ENCODE assay signal across 8 cellular contexts in the genomic region with DNA sequence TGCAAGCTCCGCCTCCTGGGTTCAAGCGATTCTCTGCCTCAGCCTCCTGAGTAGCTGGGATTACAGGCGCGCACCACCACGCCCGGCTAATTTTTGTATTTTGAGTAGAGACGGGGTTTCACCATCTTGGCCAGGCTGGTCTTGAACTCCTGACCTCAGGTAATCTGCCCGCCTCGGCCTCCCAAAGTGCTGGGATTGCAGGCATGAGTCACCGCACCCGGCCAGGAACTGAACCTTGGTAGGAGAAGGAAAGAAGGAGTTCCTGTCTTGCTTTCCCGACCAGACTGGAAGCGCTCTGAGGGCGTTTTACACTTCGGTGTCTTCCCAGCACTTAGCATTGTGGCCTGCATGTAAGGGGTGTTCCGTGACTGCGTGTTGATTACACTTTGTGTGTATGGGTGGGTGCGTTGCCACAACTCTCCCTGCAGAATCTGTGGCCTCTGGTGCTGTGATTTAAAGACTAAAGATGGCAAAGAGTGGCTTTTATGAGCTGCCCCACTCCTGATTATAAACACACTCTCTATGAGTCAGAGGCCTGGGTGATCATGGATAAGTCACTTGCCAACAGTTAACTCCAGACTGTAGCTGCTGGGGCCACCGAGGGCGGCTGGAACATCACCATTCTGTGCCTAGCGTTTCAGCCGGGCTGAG. TPM values are rescaled to one million over a fixed set of nuclear protein-coding genes. Genes with fewer than 3 reads are reported as not detected.
DNase-seq lines count a peak whose midpoint lies in the region; ATAC-seq, FAIRE-seq and TF ChIP-seq lines count a peak whose summit lies in the region.
"Not testable (repeated sequence)": the region's sequence is repeated elsewhere in the genome, so short reads cannot be mapped to it uniquely, and the experiment has no call there.

No MANE protein-coding gene starts in this region.

- H2BK15ac ChIP-seq in H1 (ENCODE audit: low read length): not testable (repeated sequence)

- not testable (repeated sequence) for H3K18ac ChIP-seq in H1 (ENCODE audit: extremely low read depth, low read length)

- BruUV-seq in PC-3 (replicated peaks; lab: Mats Ljungman, UMichigan): not testable (repeated sequence)

- H3K4me3 ChIP-seq in AG10803 (ENCODE audit: low read length); PC-3 (ENCODE audit: low read length); H1 (ENCODE audit: extremely low read depth in 1 of 4, insufficient read depth in 2 of 4, low read depth in 3 of 4, low read length in 4 of 4); hepatocyte; upper lobe of right lung: not testable (repeated sequence)

- H4K20me1 ChIP-seq in PC-3 (ENCODE audit: low read length); H1 (replicated peaks in 1 of 2; ENCODE audit: control insufficient read depth in 1 of 2, insufficient read depth in 2 of 2, low read length in 2 of 2); hepatocyte (ENCODE audit: insufficient read depth, poor library complexity, severe bottlenecking): not testable (repeated sequence)

- peak overlapping the region; percentile 78 for H3K27ac Mint-ChIP-seq in activated B cell treated with CpG ODN at 0.5 μM for 24 hours
- H3K27ac Mint-ChIP-seq in natural killer cell: not testable (repeated sequence)

- H3K27ac ChIP-seq in PC-3 (ENCODE audit: low read length): peak overlapping the region; percentile 99
- H3K27ac ChIP-seq in H1 (ENCODE audit: low read depth, low read length): not testable (repeated sequence)
- peak overlapping the region; percentile 63 for H3K27ac ChIP-seq in hepatocyte
- H3K27ac ChIP-seq in upper lobe of right lung: peak overlapping the region; percentile 63

- 95% methylated on average over 18 of the region's 22 CpGs; no CpG with 5 or more reads in 1 of the 2 experiments for WGBS in H1 (ENCODE audit: extremely low coverage in 1 of 2, insufficient coverage in 1 of 2, insufficient read length in 1 of 2, insufficient replicate concordance in 2 of 2, low coverage in 1 of 2, low lambda C conversion rate in 2 of 2, missing lambda C conversion rate in 1 of 2), 2 experiments
- WGBS in hepatocyte (ENCODE audit: low lambda C conversion rate, missing lambda C conversion rate): 87% methylated on average over 22 of the region's 22 CpGs

- peaks cover 67% of the 10 kb centered on the region for H3K79me2 ChIP-seq in PC-3 (ENCODE audit: low read length)
- not testable (repeated sequence) for H3K79me2 ChIP-seq in H1 (ENCODE audit: control insufficient read depth in 1 of 2, insufficient read depth in 2 of 2, low read length in 2 of 2); hepatocyte

- H3K79me1 ChIP-seq in H1 (ENCODE audit: low read depth, low read length): not testable (repeated sequence)

- CTCF ChIA-PET in PC-3 (lab: Charles Lee): not testable (repeated sequence)
- CTCF ChIA-PET in activated B cell treated with CpG ODN at 0.5 μM for 24 hours (lab: Charles Lee) (interaction anchor here (0.6 to 1.2 kb wide), 2 partner anchors 33 to 251 kb away, joined by 3 read pairs; no protein-coding TSS in a partner anchor), H1 (lab: Charles Lee; ENCODE audit: partially characterized antibody) (interaction anchor here (1.1 to 1.4 kb wide), 7 partner anchors 8 to 261 kb away, joined by 3 to 5 read pairs (median 3); no protein-coding TSS in a partner anchor)

- H3K56ac ChIP-seq in H1 (replicated peaks; ENCODE audit: insufficient read length, low read depth, low read length): not testable (repeated sequence)

- not testable (repeated sequence) for H2AFZ ChIP-seq in PC-3 (ENCODE audit: low read length); H1 (ENCODE audit: low read length); hepatocyte

- not testable (repeated sequence) for H3K23ac ChIP-seq in H1 (ENCODE audit: insufficient read length)

- TF ChIP-seq RAD21 in H1 (IDR thresholded peaks at IDR 0.05 in 1 of 2, conservative IDR thresholded peaks at IDR 0.05 in 1 of 2; ENCODE audit: low read depth in 2 of 2, low read length in 2 of 2): not testable (repeated sequence)

- peak; percentile 56 for ATAC-seq in PC-3
- ATAC-seq in activated B cell treated with CpG ODN at 0.5 μM for 24 hours (ENCODE audit: low read depth); natural killer cell; upper lobe of right lung: not testable (repeated sequence)

- H3F3A ChIP-seq in PC-3 (ENCODE audit: low read length, unreplicated experiment): peaks cover 23% of the 10 kb centered on the region

- H3K27me3 Mint-ChIP-seq in activated B cell treated with CpG ODN at 0.5 μM for 24 hours; natural killer cell (ENCODE audit: low read depth in 2 of 2): not testable (repeated sequence)

- intact Hi-C loops in PC-3 (cut with micrococcal nuclease); activated B cell treated with CpG ODN at 0.5 μM for 24 hours (cut with micrococcal nuclease); natural killer cell (cut with micrococcal nuclease); upper lobe of right lung (cut with DNase I): not testable (repeated sequence)

- not testable (repeated sequence) for H4K5ac ChIP-seq in H1 (ENCODE audit: insufficient read length, low read depth, low read length)

- H3K9ac ChIP-seq in PC-3 (ENCODE audit: low read length): peak overlapping the region; percentile 48
- H3K9ac ChIP-seq in H1 (replicated peaks in 1 of 4; ENCODE audit: extremely low read depth in 1 of 4, low read depth in 3 of 4, low read length in 3 of 4): not testable (repeated sequence)

- peak overlapping the region; percentile 39 for H4K91ac ChIP-seq in H1 (replicated peaks; ENCODE audit: insufficient read length, low read length)

- H2BK5ac ChIP-seq in H1 (ENCODE audit: low read depth, low read length): not testable (repeated sequence)

- not testable (repeated sequence) for H3K9me3 ChIP-seq in PC-3 (ENCODE audit: low read length); H1 (ENCODE audit: insufficient read depth in 2 of 2, low read depth in 1 of 2, low read length in 1 of 2); hepatocyte (ENCODE audit: low read depth); upper lobe of right lung

- not testable (repeated sequence) for H2BK120ac ChIP-seq in H1 (replicated peaks; ENCODE audit: low read depth, low read length)

- peaks cover 67% of the 10 kb centered on the region for H3K4me1 ChIP-seq in PC-3 (ENCODE audit: insufficient read depth, low read length)
- H3K4me1 ChIP-seq in H1 (replicated peaks in 1 of 4; ENCODE audit: control insufficient read depth in 3 of 4, insufficient read depth in 4 of 4, low read length in 3 of 4): not testable (repeated sequence)
- H3K4me1 ChIP-seq in hepatocyte (ENCODE audit: insufficient read depth): peaks cover 16% of the 10 kb centered on the region
- peaks cover 83% of the 10 kb centered on the region for H3K4me1 ChIP-seq in upper lobe of right lung

- not testable (repeated sequence) for H3K9me2 ChIP-seq in PC-3 (replicated peaks; ENCODE audit: low read length); hepatocyte (replicated peaks; ENCODE audit: insufficient read depth)

- not testable (repeated sequence) for H3K4me3 Mint-ChIP-seq in activated B cell treated with CpG ODN at 0.5 μM for 24 hours
- H3K4me3 Mint-ChIP-seq in natural killer cell: peak overlapping the region; percentile 53

- not testable (repeated sequence) for TF ChIP-seq CTCF in AG10803 (conservative IDR thresholded peaks at IDR 0.05; ENCODE audit: low read length); PC-3 (conservative IDR thresholded peaks at IDR 0.05; ENCODE audit: low read depth, low read length); activated B cell treated with CpG ODN at 0.5 μM for 24 hours (IDR thresholded peaks at IDR 0.05); H1 (IDR thresholded peaks at IDR 0.05; ENCODE audit: control extremely low read depth in 1 of 3, insufficient read depth in 1 of 3, low read depth in 1 of 3, low read length in 3 of 3); hepatocyte (IDR thresholded peaks at IDR 0.05; ENCODE audit: poor library complexity); natural killer cell (IDR thresholded peaks at IDR 0.05); upper lobe of right lung (IDR thresholded peaks at IDR 0.05)

- not testable (repeated sequence) for H3K9me3 Mint-ChIP-seq in activated B cell treated with CpG ODN at 0.5 μM for 24 hours, natural killer cell

- peaks cover 23% of the 10 kb centered on the region for H3K36me3 Mint-ChIP-seq in activated B cell treated with CpG ODN at 0.5 μM for 24 hours (ENCODE audit: low read depth)
- H3K36me3 Mint-ChIP-seq in natural killer cell: not testable (repeated sequence)

- H3K23me2 ChIP-seq in H1 (ENCODE audit: low read depth, low read length): not testable (repeated sequence)

- H2BK12ac ChIP-seq in H1 (ENCODE audit: low read depth, low read length): not testable (repeated sequence)

- H4K8ac ChIP-seq in H1 (ENCODE audit: extremely low read depth, insufficient read depth, low read length): not testable (repeated sequence)

- TF ChIP-seq EP300 in H1 (IDR thresholded peaks at IDR 0.05; ENCODE audit: borderline replicate concordance in 1 of 2, low read depth in 2 of 2, low read length in 2 of 2): not testable (repeated sequence)

- DNase-seq in AG10803 (ENCODE audit: low read depth) (peak; percentile 71), GM03348 (ENCODE audit: low spot score) (peak; percentile 80), PC-3 (peak; percentile 77)
- not testable (repeated sequence) for DNase-seq in activated B cell treated with CpG ODN at 0.5 μM for 24 hours; H1 (ENCODE audit: low read depth in 1 of 2, low spot score in 2 of 2); hepatocyte (ENCODE audit: low spot score); natural killer cell; upper lobe of right lung

- H3K14ac ChIP-seq in H1 (ENCODE audit: insufficient read length): not testable (repeated sequence)

- not testable (repeated sequence) for FAIRE-seq in H1 (lab: Jason Lieb, UNC)

- H2AK5ac ChIP-seq in H1 (ENCODE audit: low read depth, low read length): not testable (repeated sequence)

- peaks cover 40% of the 10 kb centered on the region for H3K4me1 Mint-ChIP-seq in activated B cell treated with CpG ODN at 0.5 μM for 24 hours
- H3K4me1 Mint-ChIP-seq in natural killer cell: peaks cover 25 to 52% of the 10 kb centered on the region in 2 donors

- POLR2A ChIA-PET in PC-3 (lab: Charles Lee; ENCODE audit: unreplicated experiment); H1 (lab: Charles Lee; ENCODE audit: partially characterized antibody): not testable (repeated sequence)
- POLR2A ChIA-PET in activated B cell treated with CpG ODN at 0.5 μM for 24 hours (lab: Charles Lee): interaction anchor here (0.7 to 1.2 kb wide), 2 partner anchors 20 to 24 kb away, joined by 3 to 5 read pairs; no protein-coding TSS in a partner anchor

- peak overlapping the region; percentile 23; the same call in 1 of the 2 replicates for H3K4me2 ChIP-seq in PC-3 (ENCODE audit: low read length)
- not testable (repeated sequence) for H3K4me2 ChIP-seq in H1 (ENCODE audit: insufficient read depth in 1 of 2, low read depth in 2 of 2, low read length in 2 of 2); hepatocyte

- not testable (repeated sequence) for H3K27me3 ChIP-seq in PC-3 (ENCODE audit: low read length); H1 (replicated peaks in 1 of 4; ENCODE audit: control insufficient read depth in 3 of 4, extremely low read depth in 1 of 4, insufficient read depth in 3 of 4, low read length in 3 of 4); hepatocyte; upper lobe of right lung

- H3K4ac ChIP-seq in H1 (replicated peaks; ENCODE audit: insufficient read length, low read depth, low read length): not testable (repeated sequence)

- TF ChIP-seq POLR2A in H1 (IDR thresholded peaks at IDR 0.05; ENCODE audit: control extremely low read depth in 1 of 2, low read depth in 2 of 2, low read length in 2 of 2): not testable (repeated sequence)

- H2BK20ac ChIP-seq in H1 (ENCODE audit: low read length): not testable (repeated sequence)

- peaks cover 44% of the 10 kb centered on the region for H3K36me3 ChIP-seq in PC-3 (ENCODE audit: low read depth, low read length)
- H3K36me3 ChIP-seq in H1 (ENCODE audit: control insufficient read depth in 2 of 4, insufficient read depth in 4 of 4, low read length in 3 of 4); hepatocyte (replicated peaks; ENCODE audit: insufficient read depth, low read depth): not testable (repeated sequence)
- peaks cover 15% of the 10 kb centered on the region for H3K36me3 ChIP-seq in upper lobe of right lung

RNA-seq across cellular contexts. Expression of a gene that starts 46.0 kb away (rescaled TPM):
- total RNA-seq in PC-3 (2014; rRNA removed) (712 and 714 TPM in 2 replicates), activated B cell treated with CpG ODN at 0.5 μM for 24 hours (192 and 200 TPM in 2 replicates), hepatocyte (140 and 165 TPM in 2 replicates), natural killer cell (10 to 100 TPM; 38.7 to 85.4 (median 43.8) TPM), upper lobe of right lung (50.9 TPM)
- 73.6 and 76.7 TPM in 2 replicates for total RNA-seq in H1 (2021; fragmentation: NEBNext Ultra II Directional; extraction: Animal tissue kit (Norgen Biotek cat#: 25700))
- polyA plus RNA-seq in H1 (2011; rRNA removed) (39.9 and 57.2 TPM in 2 replicates), hepatocyte (92.0 and 92.8 TPM in 2 replicates)
- 52.1 TPM for polyA plus RNA-seq in H1 (2011; cell fraction: cytosol; rRNA removed)
- polyA plus RNA-seq in H1 (2011; cell fraction: nucleus; rRNA removed): 28.3 TPM
- polyA plus RNA-seq in H1 (2012, experiment 1 of 2): 51.1 to 69.3 TPM (median 56.4 TPM) in 4 replicates
- polyA plus RNA-seq in H1 (2012, experiment 2 of 2): 47.0 TPM
- polyA plus RNA-seq in H1 (2013, experiment 1 of 2): 36.2 TPM
- 38.4 TPM for polyA plus RNA-seq in H1 (2013, experiment 2 of 2)
- 62.9 and 69.6 TPM in 2 replicates for polyA minus RNA-seq in H1 (2011; rRNA and poly(A)+ RNA removed)
- polyA minus RNA-seq in H1 (2011; cell fraction: cytosol; rRNA and poly(A)+ RNA removed): 26.7 TPM
- polyA minus RNA-seq in H1 (2011; cell fraction: nucleus; rRNA and poly(A)+ RNA removed): 24.6 TPM
